12 cellular contexts compared by ENCODE assay signal in genomic region chr18:27604583-27604982, GRCh38.
DNase-seq lines count a peak whose midpoint lies in the region; TF ChIP-seq lines count a peak whose summit lies in the region.
"Had no signal": no experiment of that assay in that cellular context is flagged by ENCODE, and none has a peak within 500 bp of the region (broad histone marks: within the 10 kb centered on the region; RNA-seq: fewer than 3 reads in every experiment).

No MANE protein-coding gene starts in this region.

- H3K36me3 Mint-ChIP-seq in activated T-cell treated with anti-CD3 and anti-CD28 coated beads, Interleukin-2, amount 50 U/mL, for 24 hours (ENCODE audit: low read depth), result no peaks in the 10 kb centered on the region
- H3K36me3 Mint-ChIP-seq: activated CD8-positive, alpha-beta memory T cell treated with anti-CD3 and anti-CD28 coated beads, Interleukin-2, amount 10 ng/mL, durations not matched to agents 7 days and 5 days; activated naive CD8-positive, alpha-beta T cell treated with anti-CD3 and anti-CD28 coated beads, Interleukin-2, amount 10 ng/mL, durations not matched to agents 7 days and 5 days; natural killer cell had no signal

- no peak overlapping the region for H3K4me3 Mint-ChIP-seq in activated T-cell treated with anti-CD3 and anti-CD28 coated beads, Interleukin-2, amount 50 U/mL, for 24 hours
- H3K4me3 Mint-ChIP-seq: activated CD8-positive, alpha-beta memory T cell treated with anti-CD3 and anti-CD28 coated beads, Interleukin-2, amount 10 ng/mL, durations not matched to agents 7 days and 5 days; activated naive CD8-positive, alpha-beta T cell treated with anti-CD3 and anti-CD28 coated beads, Interleukin-2, amount 10 ng/mL, durations not matched to agents 7 days and 5 days; natural killer cell had no signal

- no peak overlapping the region for H3K27ac Mint-ChIP-seq in activated T-cell treated with anti-CD3 and anti-CD28 coated beads, Interleukin-2, amount 50 U/mL, for 24 hours
- H3K27ac Mint-ChIP-seq: activated CD8-positive, alpha-beta memory T cell treated with anti-CD3 and anti-CD28 coated beads, Interleukin-2, amount 10 ng/mL, durations not matched to agents 7 days and 5 days; activated naive CD8-positive, alpha-beta T cell treated with anti-CD3 and anti-CD28 coated beads, Interleukin-2, amount 10 ng/mL, durations not matched to agents 7 days and 5 days; natural killer cell had no signal

- no peaks in the 10 kb centered on the region for H3K4me1 Mint-ChIP-seq in activated T-cell treated with anti-CD3 and anti-CD28 coated beads, Interleukin-2, amount 50 U/mL, for 24 hours (ENCODE audit: low read depth)
- H3K4me1 Mint-ChIP-seq: activated CD8-positive, alpha-beta memory T cell treated with anti-CD3 and anti-CD28 coated beads, Interleukin-2, amount 10 ng/mL, durations not matched to agents 7 days and 5 days; activated naive CD8-positive, alpha-beta T cell treated with anti-CD3 and anti-CD28 coated beads, Interleukin-2, amount 10 ng/mL, durations not matched to agents 7 days and 5 days; natural killer cell had no signal

- no peak overlapping the region for H3K4me3 ChIP-seq in cardiac fibroblast (replicated peaks in 1 of 2; ENCODE audit: low read depth in 2 of 2, low read length in 2 of 2)

- no peaks in the 10 kb centered on the region for H3K27me3 Mint-ChIP-seq in activated T-cell treated with anti-CD3 and anti-CD28 coated beads, Interleukin-2, amount 50 U/mL, for 24 hours
- H3K27me3 Mint-ChIP-seq: activated CD8-positive, alpha-beta memory T cell treated with anti-CD3 and anti-CD28 coated beads, Interleukin-2, amount 10 ng/mL, durations not matched to agents 7 days and 5 days; activated naive CD8-positive, alpha-beta T cell treated with anti-CD3 and anti-CD28 coated beads, Interleukin-2, amount 10 ng/mL, durations not matched to agents 7 days and 5 days had no signal

- peak; percentile 10 for DNase-seq in EH (ENCODE audit: low read depth)
- peak; percentile 39 for DNase-seq in NCI-H226
- DNase-seq in cardiac fibroblast (ENCODE audit: low read depth in 2 of 2), result peak; percentile 52 to 59
- peak; percentile 45 for DNase-seq in kidney tubule cell (ENCODE audit: low spot score)
- no peak for DNase-seq in effector CD8-positive, alpha-beta T cell (lab: John Stamatoyannopoulos, UW)
- DNase-seq in hypothalamus (lab: John Stamatoyannopoulos, UW), result no peak
- no peak for DNase-seq in activated T-cell treated with anti-CD3 and anti-CD28 coated beads, Interleukin-2, amount 50 U/mL, for 24 hours
- no peak for DNase-seq in activated CD4-positive, alpha-beta T cell treated with anti-CD3 and anti-CD28 coated beads for 4 hours
- DNase-seq: activated naive CD8-positive, alpha-beta T cell treated with anti-CD3 and anti-CD28 coated beads, Interleukin-2, amount 10 ng/mL, durations not matched to agents 7 days and 5 days; natural killer cell; stimulated activated naive CD4-positive, alpha-beta T cell treated with Interleukin-2 at 50 U/mL for 16 hours had no signal

- TF ChIP-seq CTCF in cardiac fibroblast (IDR thresholded peaks at IDR 0.05; ENCODE audit: low read depth, low read length), result no peak

- peaks cover 2% of the 10 kb centered on the region for H3K9me3 Mint-ChIP-seq in activated T-cell treated with anti-CD3 and anti-CD28 coated beads, Interleukin-2, amount 50 U/mL, for 24 hours
- H3K9me3 Mint-ChIP-seq: activated naive CD8-positive, alpha-beta T cell treated with anti-CD3 and anti-CD28 coated beads, Interleukin-2, amount 10 ng/mL, durations not matched to agents 7 days and 5 days had no signal

Comparison
In these comparisons a context has a peak if more than half of its experiments do, and no peak if none do; other contexts are left out.
1. DNase-seq: peak in EH (single experiment), NCI-H226 (single experiment), cardiac fibroblast (2 of 2) and kidney tubule cell (single experiment); none in effector CD8-positive, alpha-beta T cell (single experiment), hypothalamus (0 of 51), activated T-cell treated with anti-CD3 and anti-CD28 coated beads, Interleukin-2, amount 50 U/mL, for 24 hours (single experiment) and activated CD4-positive, alpha-beta T cell treated with anti-CD3 and anti-CD28 coated beads for 4 hours (0 of 2).